In genomic region chr15:45634442-45635190, GRCh38 we compare ENCODE assay signal across 1 cellular context.
TF ChIP-seq lines count a peak whose summit lies in the region.

TSS of gene SQOR (plus strand) at chr15:45635029. CDS start at chr15:45658924, 23,895 bp downstream.

TF ChIP-seq in GM12878, 131 proteins besides CTCF, POLR2A, EP300 and RAD21 (continued from another document and continues in another):
- TF ChIP-seq, protein P1, sequence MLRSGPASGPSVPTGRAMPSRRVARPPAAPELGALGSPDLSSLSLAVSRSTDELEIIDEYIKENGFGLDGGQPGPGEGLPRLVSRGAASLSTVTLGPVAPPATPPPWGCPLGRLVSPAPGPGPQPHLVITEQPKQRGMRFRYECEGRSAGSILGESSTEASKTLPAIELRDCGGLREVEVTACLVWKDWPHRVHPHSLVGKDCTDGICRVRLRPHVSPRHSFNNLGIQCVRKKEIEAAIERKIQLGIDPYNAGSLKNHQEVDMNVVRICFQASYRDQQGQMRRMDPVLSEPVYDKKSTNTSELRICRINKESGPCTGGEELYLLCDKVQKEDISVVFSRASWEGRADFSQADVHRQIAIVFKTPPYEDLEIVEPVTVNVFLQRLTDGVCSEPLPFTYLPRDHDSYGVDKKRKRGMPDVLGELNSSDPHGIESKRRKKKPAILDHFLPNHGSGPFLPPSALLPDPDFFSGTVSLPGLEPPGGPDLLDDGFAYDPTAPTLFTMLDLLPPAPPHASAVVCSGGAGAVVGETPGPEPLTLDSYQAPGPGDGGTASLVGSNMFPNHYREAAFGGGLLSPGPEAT (IDR thresholded peaks at IDR 0.05; ENCODE audit: low read depth): peak; percentile 69; the same call in 1 of the 2 replicates
- TF ChIP-seq WRNIP1 (IDR thresholded peaks at IDR 0.05; ENCODE audit: borderline replicate concordance, low read depth, low read length): no peak
- no peak for TF ChIP-seq FOXK2 (IDR thresholded peaks at IDR 0.05)
- TF ChIP-seq HDAC6 (IDR thresholded peaks at IDR 0.05; ENCODE audit: unreplicated experiment): peak; percentile 55
- no peak for TF ChIP-seq CREM (IDR thresholded peaks at IDR 0.05; ENCODE audit: low read depth)
- no peak for TF ChIP-seq PAX8 (IDR thresholded peaks at IDR 0.05)
- TF ChIP-seq RUNX3 (IDR thresholded peaks at IDR 0.05; ENCODE audit: low read length): no peak
- no peak for TF ChIP-seq FOXM1 (IDR thresholded peaks at IDR 0.05; ENCODE audit: low read depth, low read length)
- peak; percentile 78 for TF ChIP-seq DPF2 (IDR thresholded peaks at IDR 0.05)
- no peak for TF ChIP-seq HSF1 (IDR thresholded peaks at IDR 0.05; ENCODE audit: low read depth, low read length)
- TF ChIP-seq, protein P2, sequence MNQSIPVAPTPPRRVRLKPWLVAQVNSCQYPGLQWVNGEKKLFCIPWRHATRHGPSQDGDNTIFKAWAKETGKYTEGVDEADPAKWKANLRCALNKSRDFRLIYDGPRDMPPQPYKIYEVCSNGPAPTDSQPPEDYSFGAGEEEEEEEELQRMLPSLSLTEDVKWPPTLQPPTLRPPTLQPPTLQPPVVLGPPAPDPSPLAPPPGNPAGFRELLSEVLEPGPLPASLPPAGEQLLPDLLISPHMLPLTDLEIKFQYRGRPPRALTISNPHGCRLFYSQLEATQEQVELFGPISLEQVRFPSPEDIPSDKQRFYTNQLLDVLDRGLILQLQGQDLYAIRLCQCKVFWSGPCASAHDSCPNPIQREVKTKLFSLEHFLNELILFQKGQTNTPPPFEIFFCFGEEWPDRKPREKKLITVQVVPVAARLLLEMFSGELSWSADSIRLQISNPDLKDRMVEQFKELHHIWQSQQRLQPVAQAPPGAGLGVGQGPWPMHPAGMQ (IDR thresholded peaks at IDR 0.05; ENCODE audit: borderline replicate concordance): no peak
- TF ChIP-seq ETV6 (conservative IDR thresholded peaks at IDR 0.05 in 1 of 2, IDR thresholded peaks at IDR 0.05 in 1 of 2; ENCODE audit: borderline replicate concordance in 1 of 2, low read depth in 1 of 2): no peak
- peak; percentile 16; the same call in 1 of the 2 replicates for TF ChIP-seq REST (IDR thresholded peaks at IDR 0.05; ENCODE audit: low read depth, low read length)
- no peak for TF ChIP-seq CREB1 (IDR thresholded peaks at IDR 0.05; ENCODE audit: low read depth)
- no peak for TF ChIP-seq SP1 (IDR thresholded peaks at IDR 0.05; ENCODE audit: low read depth, low read length)
- TF ChIP-seq GATAD2B (conservative IDR thresholded peaks at IDR 0.05; ENCODE audit: low read depth): peak; percentile 92
- TF ChIP-seq NRF1 (conservative IDR thresholded peaks at IDR 0.05; ENCODE audit: low read depth, low read length): no peak
- TF ChIP-seq SIN3A (IDR thresholded peaks at IDR 0.05; ENCODE audit: low read depth, low read length): 0 out of 2 replicates have a peak, but pooled peaks have one; percentile 67
- TF ChIP-seq NR2F1 (conservative IDR thresholded peaks at IDR 0.05): peak; percentile 45
- no peak for TF ChIP-seq POLR2AphosphoS2 (IDR thresholded peaks at IDR 0.05; ENCODE audit: low read depth, low read length)
- TF ChIP-seq, protein P3, sequence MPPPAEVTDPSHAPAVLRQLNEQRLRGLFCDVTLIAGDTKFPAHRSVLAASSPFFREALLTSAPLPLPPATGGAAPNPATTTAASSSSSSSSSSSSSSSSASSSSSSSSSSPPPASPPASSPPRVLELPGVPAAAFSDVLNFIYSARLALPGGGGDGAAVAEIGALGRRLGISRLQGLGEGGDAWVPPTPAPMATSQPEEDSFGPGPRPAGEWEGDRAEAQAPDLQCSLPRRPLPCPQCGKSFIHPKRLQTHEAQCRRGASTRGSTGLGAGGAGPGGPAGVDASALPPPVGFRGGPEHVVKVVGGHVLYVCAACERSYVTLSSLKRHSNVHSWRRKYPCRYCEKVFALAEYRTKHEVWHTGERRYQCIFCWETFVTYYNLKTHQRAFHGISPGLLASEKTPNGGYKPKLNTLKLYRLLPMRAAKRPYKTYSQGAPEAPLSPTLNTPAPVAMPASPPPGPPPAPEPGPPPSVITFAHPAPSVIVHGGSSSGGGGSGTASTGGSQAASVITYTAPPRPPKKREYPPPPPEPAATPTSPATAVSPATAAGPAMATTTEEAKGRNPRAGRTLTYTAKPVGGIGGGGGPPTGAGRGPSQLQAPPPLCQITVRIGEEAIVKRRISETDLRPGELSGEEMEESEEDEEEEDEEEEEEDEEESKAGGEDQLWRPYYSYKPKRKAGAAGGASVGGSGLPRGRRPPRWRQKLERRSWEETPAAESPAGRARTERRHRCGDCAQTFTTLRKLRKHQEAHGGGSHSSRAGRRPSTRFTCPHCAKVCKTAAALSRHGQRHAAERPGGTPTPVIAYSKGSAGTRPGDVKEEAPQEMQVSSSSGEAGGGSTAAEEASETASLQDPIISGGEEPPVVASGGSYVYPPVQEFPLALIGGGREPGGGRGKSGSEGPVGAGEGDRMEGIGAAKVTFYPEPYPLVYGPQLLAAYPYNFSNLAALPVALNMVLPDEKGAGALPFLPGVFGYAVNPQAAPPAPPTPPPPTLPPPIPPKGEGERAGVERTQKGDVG (CRISPR knock-in tag; IDR thresholded peaks at IDR 0.05): no peak
- TF ChIP-seq, protein P4, sequence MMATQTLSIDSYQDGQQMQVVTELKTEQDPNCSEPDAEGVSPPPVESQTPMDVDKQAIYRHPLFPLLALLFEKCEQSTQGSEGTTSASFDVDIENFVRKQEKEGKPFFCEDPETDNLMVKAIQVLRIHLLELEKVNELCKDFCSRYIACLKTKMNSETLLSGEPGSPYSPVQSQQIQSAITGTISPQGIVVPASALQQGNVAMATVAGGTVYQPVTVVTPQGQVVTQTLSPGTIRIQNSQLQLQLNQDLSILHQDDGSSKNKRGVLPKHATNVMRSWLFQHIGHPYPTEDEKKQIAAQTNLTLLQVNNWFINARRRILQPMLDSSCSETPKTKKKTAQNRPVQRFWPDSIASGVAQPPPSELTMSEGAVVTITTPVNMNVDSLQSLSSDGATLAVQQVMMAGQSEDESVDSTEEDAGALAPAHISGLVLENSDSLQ (IDR thresholded peaks at IDR 0.05): no peak
- TF ChIP-seq YY1 (IDR thresholded peaks at IDR 0.05; ENCODE audit: low read depth, low read length): 0 out of 2 replicates have a peak, but pooled peaks have one; percentile 24
- TF ChIP-seq RAD51 (IDR thresholded peaks at IDR 0.05): no peak
- peak; percentile 65; the same call in 1 of the 2 replicates for TF ChIP-seq LARP7 (IDR thresholded peaks at IDR 0.05)
- TF ChIP-seq, protein P5, sequence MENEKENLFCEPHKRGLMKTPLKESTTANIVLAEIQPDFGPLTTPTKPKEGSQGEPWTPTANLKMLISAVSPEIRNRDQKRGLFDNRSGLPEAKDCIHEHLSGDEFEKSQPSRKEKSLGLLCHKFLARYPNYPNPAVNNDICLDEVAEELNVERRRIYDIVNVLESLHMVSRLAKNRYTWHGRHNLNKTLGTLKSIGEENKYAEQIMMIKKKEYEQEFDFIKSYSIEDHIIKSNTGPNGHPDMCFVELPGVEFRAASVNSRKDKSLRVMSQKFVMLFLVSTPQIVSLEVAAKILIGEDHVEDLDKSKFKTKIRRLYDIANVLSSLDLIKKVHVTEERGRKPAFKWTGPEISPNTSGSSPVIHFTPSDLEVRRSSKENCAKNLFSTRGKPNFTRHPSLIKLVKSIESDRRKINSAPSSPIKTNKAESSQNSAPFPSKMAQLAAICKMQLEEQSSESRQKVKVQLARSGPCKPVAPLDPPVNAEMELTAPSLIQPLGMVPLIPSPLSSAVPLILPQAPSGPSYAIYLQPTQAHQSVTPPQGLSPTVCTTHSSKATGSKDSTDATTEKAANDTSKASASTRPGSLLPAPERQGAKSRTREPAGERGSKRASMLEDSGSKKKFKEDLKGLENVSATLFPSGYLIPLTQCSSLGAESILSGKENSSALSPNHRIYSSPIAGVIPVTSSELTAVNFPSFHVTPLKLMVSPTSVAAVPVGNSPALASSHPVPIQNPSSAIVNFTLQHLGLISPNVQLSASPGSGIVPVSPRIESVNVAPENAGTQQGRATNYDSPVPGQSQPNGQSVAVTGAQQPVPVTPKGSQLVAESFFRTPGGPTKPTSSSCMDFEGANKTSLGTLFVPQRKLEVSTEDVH (IDR thresholded peaks at IDR 0.05; ENCODE audit: low read depth, partially characterized antibody): no peak
- TF ChIP-seq YBX1 (IDR thresholded peaks at IDR 0.05): no peak
- no peak for TF ChIP-seq ESRRA (IDR thresholded peaks at IDR 0.05; ENCODE audit: low read length)
- peak; percentile 61 for TF ChIP-seq KLF5 (IDR thresholded peaks at IDR 0.05; ENCODE audit: partially characterized antibody)
- TF ChIP-seq CBX3 (IDR thresholded peaks at IDR 0.05; ENCODE audit: borderline replicate concordance, low read depth): no peak
- no peak for TF ChIP-seq MYC (IDR thresholded peaks at IDR 0.05; ENCODE audit: insufficient read depth, insufficient read length, insufficient replicate concordance, low read length, severe bottlenecking)
- TF ChIP-seq ZNF384 (IDR thresholded peaks at IDR 0.05; ENCODE audit: borderline replicate concordance, low read depth, low read length): no peak
- TF ChIP-seq POU2F2 (IDR thresholded peaks at IDR 0.05; ENCODE audit: borderline replicate concordance, low read depth, low read length): no peak; the same call in 2 of the 3 replicates
- peak; percentile 52 to 67; a peak in 3 of 4 replicates for TF ChIP-seq IKZF2 (IDR thresholded peaks at IDR 0.05)
- TF ChIP-seq IKZF1 (conservative IDR thresholded peaks at IDR 0.05): peak; percentile 90
- 0 out of 2 replicates have a peak, but pooled peaks have one; percentile 15 for TF ChIP-seq PAX5 (IDR thresholded peaks at IDR 0.05; ENCODE audit: borderline replicate concordance, low read depth, low read length)
- TF ChIP-seq RBBP5 (conservative IDR thresholded peaks at IDR 0.05): no peak
- TF ChIP-seq TCF12 (IDR thresholded peaks at IDR 0.05; ENCODE audit: low read depth, low read length): peak; percentile 2; the same call in 1 of the 2 replicates
- no peak for TF ChIP-seq TBL1XR1 (IDR thresholded peaks at IDR 0.05; ENCODE audit: low read depth, low read length)
- no peak for TF ChIP-seq ZBTB33 (IDR thresholded peaks at IDR 0.05)
- TF ChIP-seq EGR1 (IDR thresholded peaks at IDR 0.05; ENCODE audit: borderline replicate concordance in 1 of 2, low read depth in 2 of 2, low read length in 2 of 2): peak in 1 of 2 experiments; percentile 44; a peak in 1 of 3 replicates
- TF ChIP-seq PML (IDR thresholded peaks at IDR 0.05; ENCODE audit: low read length): 0 out of 2 replicates have a peak, but pooled peaks have one; percentile 13
- TF ChIP-seq STAT3 (IDR thresholded peaks at IDR 0.05; ENCODE audit: low read depth, low read length): no peak
- TF ChIP-seq ATF2 (IDR thresholded peaks at IDR 0.05; ENCODE audit: low read length): no peak
- peak in 1 of 2 experiments; percentile 58; a peak in 2 of 4 replicates for TF ChIP-seq BHLHE40 (IDR thresholded peaks at IDR 0.05; ENCODE audit: borderline replicate concordance in 1 of 2, low read depth in 2 of 2, low read length in 1 of 2)
- TF ChIP-seq ZSCAN29 (IDR thresholded peaks at IDR 0.05): no peak
- peak; percentile 83 for TF ChIP-seq POLR2AphosphoS5 (IDR thresholded peaks at IDR 0.05; ENCODE audit: low read length)
